In genomic region chr2:196277002-196277401, GRCh38 we compare ENCODE assay signal across 8 cellular contexts.
DNase-seq lines count a peak whose midpoint lies in the region; ATAC-seq and TF ChIP-seq lines count a peak whose summit lies in the region.

No MANE protein-coding gene starts in this region.

- no peaks in the 10 kb centered on the region for H3K36me3 ChIP-seq in kidney epithelial cell (ENCODE audit: control insufficient read depth, insufficient read depth, low read length)

- H3K9me3 Mint-ChIP-seq in activated naive CD4-positive, alpha-beta T cell treated with anti-CD3 and anti-CD28 coated beads, Interleukin-2, amount 10 ng/mL, durations not matched to agents 7 days and 5 days: no peaks in the 10 kb centered on the region

- peak; percentile 62 for TF ChIP-seq RAD21 in Ishikawa (IDR thresholded peaks at IDR 0.05; ENCODE audit: low read depth)

- peaks cover 44% of the 10 kb centered on the region for H3K4me1 Mint-ChIP-seq in activated naive CD4-positive, alpha-beta T cell treated with anti-CD3 and anti-CD28 coated beads, Interleukin-2, amount 10 ng/mL, durations not matched to agents 7 days and 5 days

- H3K27me3 Mint-ChIP-seq in activated naive CD4-positive, alpha-beta T cell treated with anti-CD3 and anti-CD28 coated beads, Interleukin-2, amount 10 ng/mL, durations not matched to agents 7 days and 5 days: no peaks in the 10 kb centered on the region

- H3K27me3 ChIP-seq in kidney epithelial cell (ENCODE audit: control insufficient read depth, insufficient read depth, low read length): no peaks in the 10 kb centered on the region

- ATAC-seq in activated CD4-positive, CD25-positive, alpha-beta regulatory T cell treated with anti-CD3 and anti-CD28 coated beads, Interleukin-2, amount 50 U/mL, for 24 hours: no peak
- no peak for ATAC-seq in HG03457 (IDR thresholded peaks at IDR 0.05; ENCODE audit: unreplicated experiment)

- no peak for TF ChIP-seq EP300 in Ishikawa (IDR thresholded peaks at IDR 0.05; ENCODE audit: borderline replicate concordance)

- H3K27ac Mint-ChIP-seq in activated naive CD4-positive, alpha-beta T cell treated with anti-CD3 and anti-CD28 coated beads, Interleukin-2, amount 10 ng/mL, durations not matched to agents 7 days and 5 days: peak overlapping the region; percentile 8

- no peak overlapping the region for H3K4me3 Mint-ChIP-seq in activated naive CD4-positive, alpha-beta T cell treated with anti-CD3 and anti-CD28 coated beads, Interleukin-2, amount 10 ng/mL, durations not matched to agents 7 days and 5 days

- intact Hi-C loops in head of caudate nucleus (cut with DNase I): no loop called here

- H3K36me3 Mint-ChIP-seq in activated naive CD4-positive, alpha-beta T cell treated with anti-CD3 and anti-CD28 coated beads, Interleukin-2, amount 10 ng/mL, durations not matched to agents 7 days and 5 days: no peaks in the 10 kb centered on the region

- DNase-seq in GM12864 (ENCODE audit: low read depth) (no peak), kidney epithelial cell (ENCODE audit: low read depth) (no peak), foreskin melanocyte (no peak), head of caudate nucleus (no peak)
- DNase-seq in activated naive CD4-positive, alpha-beta T cell treated with anti-CD3 and anti-CD28 coated beads, Interleukin-2, amount 10 ng/mL, durations not matched to agents 7 days and 5 days: peak; percentile 53

- H3K4me3 ChIP-seq in GM12864 (ENCODE audit: low read depth, low read length) (no peak overlapping the region), kidney epithelial cell (ENCODE audit: low read depth, low read length) (no peak overlapping the region)

- CTCF ChIA-PET in activated naive CD4-positive, alpha-beta T cell treated with anti-CD3 and anti-CD28 coated beads, Interleukin-2, amount 10 ng/mL, durations not matched to agents 7 days and 5 days (lab: Charles Lee): interaction anchor here (0.6 to 3.1 kb wide), 33 partner anchors 9 to 209 kb away, joined by 3 to 39 read pairs (median 6); partner anchors contain the start of gene DNAH7

- peak; percentile 60 for TF ChIP-seq CTCF in GM12864 (IDR thresholded peaks at IDR 0.05; ENCODE audit: low read depth, low read length, missing control alignments)
- peak; percentile 48 for TF ChIP-seq CTCF in kidney epithelial cell (IDR thresholded peaks at IDR 0.05; ENCODE audit: insufficient read depth, low read length, poor library complexity, severe bottlenecking)

TF ChIP-seq in Ishikawa, 13 proteins besides CTCF, POLR2A, EP300 and RAD21:
- TF ChIP-seq MAX (IDR thresholded peaks at IDR 0.05) (no peak), TEAD4 (IDR thresholded peaks at IDR 0.05) (no peak), TCF12 (IDR thresholded peaks at IDR 0.05; ENCODE audit: low read depth) (no peak), USF1 (IDR thresholded peaks at IDR 0.05) (no peak), ZBTB7A (IDR thresholded peaks at IDR 0.05; ENCODE audit: low read depth) (no peak), EGR1 (IDR thresholded peaks at IDR 0.05) (no peak), NFIC (IDR thresholded peaks at IDR 0.05) (no peak), YY1 (IDR thresholded peaks at IDR 0.05; ENCODE audit: low read depth) (no peak), TAF1 (IDR thresholded peaks at IDR 0.05; ENCODE audit: low read depth) (no peak), CREB1 (IDR thresholded peaks at IDR 0.05; ENCODE audit: low read depth) (no peak), FOXM1 (IDR thresholded peaks at IDR 0.05; ENCODE audit: borderline replicate concordance, low read depth) (no peak), REST (IDR thresholded peaks at IDR 0.05; ENCODE audit: low read depth) (no peak), CEBPB (IDR thresholded peaks at IDR 0.05) (no peak)
